In genomic region chr22:38404419-38404818, GRCh38 we compare ENCODE assay signal across 39 cellular contexts. TPM values are rescaled to one million over a fixed set of nuclear protein-coding genes. Genes with fewer than 3 reads are reported as not detected.
"Had no signal": no experiment of that assay in that cellular context is flagged by ENCODE, and none has a peak within 500 bp of the region (broad histone marks: within the 10 kb centered on the region; RNA-seq: fewer than 3 reads in every experiment).

No MANE protein-coding gene starts in this region.

- H3K9me3 Mint-ChIP-seq: activated B cell treated with CpG ODN at 0.5 μM for 24 hours; activated CD4-positive, alpha-beta memory T cell treated with anti-CD3 and anti-CD28 coated beads for 36 hours; activated CD4-positive, alpha-beta T cell treated with anti-CD3 and anti-CD28 coated beads, Interleukin-2, amount 10 ng/mL, durations not matched to agents 24 days and 14 days; activated naive CD4-positive, alpha-beta T cell treated with anti-CD3 and anti-CD28 coated beads for 36 hours; activated naive CD4-positive, alpha-beta T cell treated with anti-CD3 and anti-CD28 coated beads, Interleukin-2, amount 50 U/mL, for 24 hours; activated naive CD8-positive, alpha-beta T cell treated with anti-CD3 and anti-CD28 coated beads for 36 hours; activated naive CD8-positive, alpha-beta T cell treated with anti-CD3 and anti-CD28 coated beads, Interleukin-2, amount 50 U/mL, for 24 hours; activated T-helper 1 cell treated with anti-CD3 and anti-CD28 coated beads, Interleukin-12 subunit alpha, Interleukin-12 subunit beta, Interleukin-2, Interleukin-4 antibody, amounts not matched to agents 30 ng/mL and 10 ng/mL and 1 ng/mL, durations not matched to agents 14 hours and 24 hours and 36 hours; activated T-helper 2 cell treated with anti-CD3 and anti-CD28 coated beads, Interferon-gamma antibody, Interleukin-2, Interleukin-4, amounts not matched to agents 10 μg/mL and 5 μg/mL and 100 μg/mL, durations not matched to agents 14 hours and 24 hours and 36 hours; central memory CD8-positive, alpha-beta T cell; dendritic cell treated with granulocyte-macrophage colony-stimulating factor and Interleukin-4, amounts not matched to agents 40 ng/mL and 50 ng/mL, for 4 days; effector memory CD8-positive, alpha-beta T cell; T-cell; T-helper 1 cell treated with Interleukin-12 subunit alpha and Interleukin-12 subunit beta and Interleukin-4 antibody, amounts not matched to agents 30 μg/mL and 1 μg/mL, for 36 hours; T-helper 2 cell treated with Interferon-gamma antibody and Interleukin-4, amounts not matched to agents 5 μg/mL and 100 μg/mL, for 36 hours had no signal

- H3K27ac ChIP-seq: adrenal gland, brain microvascular endothelial cell, coronary artery, dorsolateral prefrontal cortex, esophagus muscularis mucosa, foreskin keratinocyte, gastrocnemius medialis, heart left ventricle, WERI-Rb-1 had no signal

- H3K27me3 Mint-ChIP-seq: activated CD4-positive, alpha-beta T cell treated with anti-CD3 and anti-CD28 coated beads for 36 hours; activated naive CD4-positive, alpha-beta T cell treated with anti-CD3 and anti-CD28 coated beads, Interleukin-2, amount 50 U/mL, for 24 hours; activated naive CD8-positive, alpha-beta T cell treated with anti-CD3 and anti-CD28 coated beads, Interleukin-2, amount 50 U/mL, for 24 hours had no signal

- H3K36me3 ChIP-seq: adrenal gland, brain microvascular endothelial cell, esophagus muscularis mucosa, gastrocnemius medialis, heart left ventricle, WERI-Rb-1 had no signal

- H3K27ac Mint-ChIP-seq: activated B cell treated with CpG ODN at 0.5 μM for 24 hours; activated CD4-positive, alpha-beta memory T cell treated with anti-CD3 and anti-CD28 coated beads for 36 hours; activated CD4-positive, alpha-beta T cell treated with anti-CD3 and anti-CD28 coated beads for 36 hours; activated CD4-positive, alpha-beta T cell treated with anti-CD3 and anti-CD28 coated beads, Interleukin-2, amount 10 ng/mL, durations not matched to agents 24 days and 14 days; activated CD8-positive, alpha-beta memory T cell treated with anti-CD3 and anti-CD28 coated beads, Interleukin-2, amount 10 ng/mL, durations not matched to agents 7 days and 5 days; activated CD8-positive, alpha-beta T cell treated with anti-CD3 and anti-CD28 coated beads, Interleukin-2, amount 10 ng/mL, durations not matched to agents 7 days and 5 days; activated naive CD4-positive, alpha-beta T cell treated with anti-CD3 and anti-CD28 coated beads for 36 hours; activated naive CD4-positive, alpha-beta T cell treated with anti-CD3 and anti-CD28 coated beads, Interleukin-2, amount 50 U/mL, for 24 hours; activated naive CD8-positive, alpha-beta T cell treated with anti-CD3 and anti-CD28 coated beads for 36 hours; activated naive CD8-positive, alpha-beta T cell treated with anti-CD3 and anti-CD28 coated beads, Interleukin-2, amount 50 U/mL, for 24 hours; activated T-helper 1 cell treated with anti-CD3 and anti-CD28 coated beads, Interleukin-12 subunit alpha, Interleukin-12 subunit beta, Interleukin-2, Interleukin-4 antibody, amounts not matched to agents 30 ng/mL and 10 ng/mL and 1 ng/mL, durations not matched to agents 14 hours and 24 hours and 36 hours; activated T-helper 2 cell treated with anti-CD3 and anti-CD28 coated beads, Interferon-gamma antibody, Interleukin-2, Interleukin-4, amounts not matched to agents 10 μg/mL and 5 μg/mL and 100 μg/mL, durations not matched to agents 14 hours and 24 hours and 36 hours; dendritic cell treated with granulocyte-macrophage colony-stimulating factor and Interleukin-4, amounts not matched to agents 40 ng/mL and 50 ng/mL, for 4 days; effector memory CD8-positive, alpha-beta T cell; T-cell; T-helper 1 cell treated with Interleukin-12 subunit alpha and Interleukin-12 subunit beta and Interleukin-4 antibody, amounts not matched to agents 30 μg/mL and 1 μg/mL, for 36 hours; T-helper 2 cell treated with Interferon-gamma antibody and Interleukin-4, amounts not matched to agents 5 μg/mL and 100 μg/mL, for 36 hours had no signal

- DNase-seq: activated B cell treated with CpG ODN at 0.5 μM for 24 hours; activated CD4-positive, alpha-beta memory T cell treated with anti-CD3 and anti-CD28 coated beads for 36 hours; activated CD4-positive, alpha-beta T cell treated with anti-CD3 and anti-CD28 coated beads for 36 hours; activated CD4-positive, alpha-beta T cell treated with anti-CD3 and anti-CD28 coated beads, Interleukin-2, amount 10 ng/mL, durations not matched to agents 24 days and 14 days; activated CD8-positive, alpha-beta memory T cell treated with anti-CD3 and anti-CD28 coated beads, Interleukin-2, amount 10 ng/mL, durations not matched to agents 7 days and 5 days; activated CD8-positive, alpha-beta memory T cell treated with anti-CD3 and anti-CD28 coated beads, Interleukin-2, amount 50 U/mL, for 4 hours; activated CD8-positive, alpha-beta T cell treated with anti-CD3 and anti-CD28 coated beads, Interleukin-2, amount 10 ng/mL, durations not matched to agents 7 days and 5 days; activated effector memory CD4-positive, alpha-beta T cell treated with anti-CD3 and anti-CD28 coated beads, Interleukin-2, amount 50 U/mL, for 16 hours; activated naive CD4-positive, alpha-beta T cell treated with anti-CD3 and anti-CD28 coated beads for 36 hours; activated naive CD8-positive, alpha-beta T cell treated with anti-CD3 and anti-CD28 coated beads for 36 hours; activated naive CD8-positive, alpha-beta T cell treated with anti-CD3 and anti-CD28 coated beads, Interleukin-2, amount 50 U/mL, for 24 hours; activated T-cell treated with anti-CD3 and anti-CD28 coated beads, Interleukin-2, amount 50 U/mL, for 1 hour; activated T-cell treated with anti-CD3 and anti-CD28 coated beads, Interleukin-2, amount 50 U/mL, for 48 hours; aorta; brain microvascular endothelial cell; effector CD4-positive, alpha-beta T cell; effector memory CD8-positive, alpha-beta T cell; erythroblast; foreskin keratinocyte; gastrocnemius medialis; glutamatergic neuron; heart left ventricle; T-cell; T1000; WERI-Rb-1 had no signal

- H3K4me3 Mint-ChIP-seq: activated B cell treated with CpG ODN at 0.5 μM for 24 hours; activated CD4-positive, alpha-beta memory T cell treated with anti-CD3 and anti-CD28 coated beads for 36 hours; activated CD4-positive, alpha-beta T cell treated with anti-CD3 and anti-CD28 coated beads for 36 hours; activated CD4-positive, alpha-beta T cell treated with anti-CD3 and anti-CD28 coated beads, Interleukin-2, amount 10 ng/mL, durations not matched to agents 24 days and 14 days; activated CD8-positive, alpha-beta memory T cell treated with anti-CD3 and anti-CD28 coated beads, Interleukin-2, amount 10 ng/mL, durations not matched to agents 7 days and 5 days; activated CD8-positive, alpha-beta T cell treated with anti-CD3 and anti-CD28 coated beads, Interleukin-2, amount 10 ng/mL, durations not matched to agents 7 days and 5 days; activated naive CD4-positive, alpha-beta T cell treated with anti-CD3 and anti-CD28 coated beads for 36 hours; activated naive CD4-positive, alpha-beta T cell treated with anti-CD3 and anti-CD28 coated beads, Interleukin-2, amount 50 U/mL, for 24 hours; activated naive CD8-positive, alpha-beta T cell treated with anti-CD3 and anti-CD28 coated beads for 36 hours; activated naive CD8-positive, alpha-beta T cell treated with anti-CD3 and anti-CD28 coated beads, Interleukin-2, amount 50 U/mL, for 24 hours; activated T-helper 1 cell treated with anti-CD3 and anti-CD28 coated beads, Interleukin-12 subunit alpha, Interleukin-12 subunit beta, Interleukin-2, Interleukin-4 antibody, amounts not matched to agents 30 ng/mL and 10 ng/mL and 1 ng/mL, durations not matched to agents 14 hours and 24 hours and 36 hours; central memory CD8-positive, alpha-beta T cell; dendritic cell treated with granulocyte-macrophage colony-stimulating factor and Interleukin-4, amounts not matched to agents 40 ng/mL and 50 ng/mL, for 4 days; effector memory CD8-positive, alpha-beta T cell; T-cell; T-helper 1 cell treated with Interleukin-12 subunit alpha and Interleukin-12 subunit beta and Interleukin-4 antibody, amounts not matched to agents 30 μg/mL and 1 μg/mL, for 36 hours; T-helper 2 cell treated with Interferon-gamma antibody and Interleukin-4, amounts not matched to agents 5 μg/mL and 100 μg/mL, for 36 hours had no signal

- H3K4me1 ChIP-seq: foreskin keratinocyte had no signal

- ATAC-seq: activated CD4-positive, alpha-beta T cell treated with anti-CD3 and anti-CD28 coated beads for 36 hours; activated CD4-positive, CD25-positive, alpha-beta regulatory T cell treated with anti-CD3 and anti-CD28 coated beads, Interleukin-2, amount 50 U/mL, for 24 hours; activated CD8-positive, alpha-beta memory T cell treated with anti-CD3 and anti-CD28 coated beads, Interleukin-2, amount 10 ng/mL, durations not matched to agents 7 days and 5 days; activated CD8-positive, alpha-beta T cell treated with anti-CD3 and anti-CD28 coated beads, Interleukin-2, amount 10 ng/mL, durations not matched to agents 7 days and 5 days; activated naive CD8-positive, alpha-beta T cell treated with anti-CD3 and anti-CD28 coated beads, Interleukin-2, amount 50 U/mL, for 24 hours; effector memory CD8-positive, alpha-beta T cell; foreskin keratinocyte; gastrocnemius medialis; heart left ventricle; T-cell had no signal

- FAIRE-seq: bronchial epithelial cell had no signal

- H3K4me3 ChIP-seq: adrenal gland, coronary artery, esophagus muscularis mucosa, gastrocnemius medialis, heart left ventricle had no signal

- H3K36me3 Mint-ChIP-seq: activated CD4-positive, alpha-beta memory T cell treated with anti-CD3 and anti-CD28 coated beads for 36 hours; activated CD8-positive, alpha-beta memory T cell treated with anti-CD3 and anti-CD28 coated beads, Interleukin-2, amount 10 ng/mL, durations not matched to agents 7 days and 5 days; activated naive CD4-positive, alpha-beta T cell treated with anti-CD3 and anti-CD28 coated beads, Interleukin-2, amount 50 U/mL, for 24 hours; activated naive CD8-positive, alpha-beta T cell treated with anti-CD3 and anti-CD28 coated beads for 36 hours; T-cell had no signal

- H3K27me3 ChIP-seq: adrenal gland, brain microvascular endothelial cell, dorsolateral prefrontal cortex, gastrocnemius medialis, heart left ventricle had no signal

- H3K9me3 ChIP-seq: adrenal gland, esophagus muscularis mucosa, gastrocnemius medialis, heart left ventricle had no signal

RNA-seq across cellular contexts. Expression of gene KCNJ4, which starts 50.6 kb away (rescaled TPM):
- total RNA-seq: activated B cell treated with CpG ODN at 0.5 μM for 24 hours; activated CD4-positive, alpha-beta memory T cell treated with anti-CD3 and anti-CD28 coated beads for 36 hours; activated CD4-positive, alpha-beta T cell treated with anti-CD3 and anti-CD28 coated beads for 36 hours; activated CD4-positive, alpha-beta T cell treated with anti-CD3 and anti-CD28 coated beads, Interleukin-2, amount 10 ng/mL, durations not matched to agents 24 days and 14 days; activated CD8-positive, alpha-beta memory T cell treated with anti-CD3 and anti-CD28 coated beads for 36 hours; activated CD8-positive, alpha-beta memory T cell treated with anti-CD3 and anti-CD28 coated beads, Interleukin-2, amount 10 ng/mL, durations not matched to agents 7 days and 5 days; activated CD8-positive, alpha-beta T cell treated with anti-CD3 and anti-CD28 coated beads, Interleukin-2, amount 10 ng/mL, durations not matched to agents 7 days and 5 days; activated naive CD4-positive, alpha-beta T cell treated with anti-CD3 and anti-CD28 coated beads for 36 hours; activated naive CD8-positive, alpha-beta T cell treated with anti-CD3 and anti-CD28 coated beads for 36 hours; activated T-helper 1 cell treated with anti-CD3 and anti-CD28 coated beads, Interleukin-12 subunit alpha, Interleukin-12 subunit beta, Interleukin-2, Interleukin-4 antibody, amounts not matched to agents 30 ng/mL and 10 ng/mL and 1 ng/mL, durations not matched to agents 14 hours and 24 hours and 36 hours; activated T-helper 2 cell treated with anti-CD3 and anti-CD28 coated beads, Interferon-gamma antibody, Interleukin-2, Interleukin-4, amounts not matched to agents 10 μg/mL and 5 μg/mL and 100 μg/mL, durations not matched to agents 14 hours and 24 hours and 36 hours; aorta; bronchial epithelial cell; esophagus muscularis mucosa; foreskin keratinocyte; gastrocnemius medialis; T-cell had no signal
- polyA plus RNA-seq: aorta had no signal
